1 cellular context compared by ENCODE assay signal in genomic region chr11:8168485-8169257, GRCh38.
A peak's percentile ranks its signal among the peaks of the same experiment; 100 is the strongest.
TF ChIP-seq lines count a peak whose summit lies in the region.

Gene RIC3, minus strand, starts transcription at chr11:8169025. Its CDS starts 36 bp downstream, at chr11:8168989.

TF ChIP-seq in WTC11, 78 proteins besides CTCF, POLR2A, EP300 and RAD21 (continued from another document):
- TF ChIP-seq ZNF281 (CRISPR knock-in tag; IDR thresholded peaks at IDR 0.05), result peak; percentile 93
- TF ChIP-seq ETV6 (CRISPR knock-in tag; IDR thresholded peaks at IDR 0.05), result peak; percentile 97
- TF ChIP-seq NFATC4 (CRISPR knock-in tag; IDR thresholded peaks at IDR 0.05), result no peak
- TF ChIP-seq USF2 (CRISPR knock-in tag; IDR thresholded peaks at IDR 0.05), result peak; percentile 48; the same call in 1 of the 2 replicates
- TF ChIP-seq ATF2 (CRISPR knock-in tag; IDR thresholded peaks at IDR 0.05; ENCODE audit: borderline replicate concordance, low read depth), result no peak
- TF ChIP-seq ZNF138 (CRISPR knock-in tag; conservative IDR thresholded peaks at IDR 0.05), result peak; percentile 79; the same call in 1 of the 2 replicates
- TF ChIP-seq KAT7 (CRISPR knock-in tag; IDR thresholded peaks at IDR 0.05; ENCODE audit: borderline replicate concordance), result 0 out of 2 replicates have a peak, but pooled peaks have one; percentile 86
- peak; percentile 79 for TF ChIP-seq FOXP4 (CRISPR knock-in tag; IDR thresholded peaks at IDR 0.05)
- peak; percentile 67 for TF ChIP-seq SP1 (CRISPR knock-in tag; conservative IDR thresholded peaks at IDR 0.05)
- peak; percentile 86; the same call in 1 of the 2 replicates for TF ChIP-seq JUN (CRISPR knock-in tag; IDR thresholded peaks at IDR 0.05)
- TF ChIP-seq GTF2I (CRISPR knock-in tag; conservative IDR thresholded peaks at IDR 0.05), result no peak
- peak; percentile 96 for TF ChIP-seq MAX (CRISPR knock-in tag; IDR thresholded peaks at IDR 0.05)
- peak; percentile 88 for TF ChIP-seq ZBTB21 (CRISPR knock-in tag; IDR thresholded peaks at IDR 0.05; ENCODE audit: borderline replicate concordance)
- peak; percentile 74; the same call in 1 of the 2 replicates for TF ChIP-seq ESRRA (CRISPR knock-in tag; IDR thresholded peaks at IDR 0.05; ENCODE audit: borderline replicate concordance)
- peak; percentile 67 for TF ChIP-seq PRDM15 (CRISPR knock-in tag; IDR thresholded peaks at IDR 0.05)
- TF ChIP-seq ATF3 (CRISPR knock-in tag; conservative IDR thresholded peaks at IDR 0.05), result no peak
- no peak for TF ChIP-seq ZNF416 (CRISPR knock-in tag; IDR thresholded peaks at IDR 0.05)
- peak; percentile 82; the same call in 1 of the 2 replicates for TF ChIP-seq E2F1 (CRISPR knock-in tag; IDR thresholded peaks at IDR 0.05)
- TF ChIP-seq IRF1 (CRISPR knock-in tag; IDR thresholded peaks at IDR 0.05), result peak; percentile 89
- no peak; the same call in 1 of the 2 replicates for TF ChIP-seq MLX (CRISPR knock-in tag; IDR thresholded peaks at IDR 0.05)
- TF ChIP-seq CREB1 (CRISPR knock-in tag; IDR thresholded peaks at IDR 0.05), result peak; percentile 83; the same call in 1 of the 2 replicates
- peak; percentile 70; the same call in 1 of the 2 replicates for TF ChIP-seq ZBTB43 (CRISPR knock-in tag; IDR thresholded peaks at IDR 0.05)
- TF ChIP-seq FOXP1 (CRISPR knock-in tag; IDR thresholded peaks at IDR 0.05; ENCODE audit: borderline replicate concordance), result peak; percentile 97
- peak; percentile 50; the same call in 1 of the 2 replicates for TF ChIP-seq USF1 (CRISPR knock-in tag; IDR thresholded peaks at IDR 0.05)
- no peak for TF ChIP-seq ZNF423 (CRISPR knock-in tag; IDR thresholded peaks at IDR 0.05)
- no peak for TF ChIP-seq MYBL2 (CRISPR knock-in tag; IDR thresholded peaks at IDR 0.05)
- TF ChIP-seq E2F4 (CRISPR knock-in tag; IDR thresholded peaks at IDR 0.05; ENCODE audit: borderline replicate concordance, low read depth), result 0 out of 2 replicates have a peak, but pooled peaks have one; percentile 28
- peak; percentile 87; the same call in 1 of the 2 replicates for TF ChIP-seq RELA (CRISPR knock-in tag; IDR thresholded peaks at IDR 0.05; ENCODE audit: borderline replicate concordance)
- no peak for TF ChIP-seq SMAD3 (CRISPR knock-in tag; IDR thresholded peaks at IDR 0.05; ENCODE audit: borderline replicate concordance)
- TF ChIP-seq TEAD1 (CRISPR knock-in tag; IDR thresholded peaks at IDR 0.05), result peak; percentile 79; the same call in 1 of the 2 replicates
- TF ChIP-seq AFF4 (CRISPR knock-in tag; IDR thresholded peaks at IDR 0.05; ENCODE audit: borderline replicate concordance), result 0 out of 2 replicates have a peak, but pooled peaks have one; percentile 83
TF ChIP-seq in WTC11: peak in this region for 30.
